Comparison of ENCODE assay signal across 11 cellular contexts in the genomic region with DNA sequence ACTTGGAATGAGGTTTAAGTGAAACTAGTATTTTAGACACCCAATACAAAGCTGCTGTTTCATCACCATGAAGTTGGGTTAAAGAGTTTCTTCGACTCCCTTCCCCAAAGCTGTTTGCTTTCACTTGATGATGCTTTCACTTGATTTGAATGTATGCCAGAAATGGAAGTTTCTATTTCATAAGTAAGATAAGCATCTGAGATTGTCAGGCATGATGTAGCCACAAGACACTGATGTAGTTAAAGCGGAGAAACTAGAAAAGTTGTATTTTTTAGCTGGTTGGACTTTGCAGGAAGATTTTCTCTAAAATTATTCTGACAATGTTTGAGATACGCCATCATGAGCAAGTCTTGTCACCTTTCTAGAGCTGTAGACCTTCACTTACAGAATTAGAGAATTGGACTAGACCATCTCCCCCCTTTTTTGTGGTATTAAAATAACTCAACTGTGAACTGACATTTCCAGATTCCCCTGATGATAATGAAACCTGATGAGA. TPM values are rescaled to one million over a fixed set of nuclear protein-coding genes. Genes with fewer than 3 reads are reported as not detected.
DNase-seq lines count a peak whose midpoint lies in the region; ATAC-seq, FAIRE-seq and TF ChIP-seq lines count a peak whose summit lies in the region.
"Had no signal": no experiment of that assay in that cellular context is flagged by ENCODE, and none has a peak within 500 bp of the region (broad histone marks: within the 10 kb centered on the region; RNA-seq: fewer than 3 reads in every experiment).

No MANE protein-coding gene starts in this region.

- intact Hi-C loops in kidney (cut with DNase I), result no loop called here

- TF ChIP-seq CTCF in kidney (IDR thresholded peaks at IDR 0.05; ENCODE audit: borderline replicate concordance, extremely low read depth, insufficient read depth), result no peak

- H3K9ac ChIP-seq in kidney (ENCODE audit: low read length in 2 of 2), result no peak overlapping the region

- no peak overlapping the region for H3K4me3 ChIP-seq in kidney (ENCODE audit: low read length in 2 of 2)

- no peaks in the 10 kb centered on the region for H3K9me3 ChIP-seq in kidney (ENCODE audit: control insufficient read depth in 1 of 2, low read length in 2 of 2)

- no peak for FAIRE-seq in kidney (lab: Jason Lieb, UNC)

- ATAC-seq in GM18520 (IDR thresholded peaks at IDR 0.05; ENCODE audit: unreplicated experiment) (peak; percentile 75), GM21515 (IDR thresholded peaks at IDR 0.05; ENCODE audit: unreplicated experiment) (peak; percentile 87), HG03521 (IDR thresholded peaks at IDR 0.05; ENCODE audit: unreplicated experiment) (peak; percentile 41)

- no peak overlapping the region for H3K27ac ChIP-seq in kidney (ENCODE audit: low read depth in 2 of 2, low read length in 2 of 2)

- H3K4me1 ChIP-seq in kidney (ENCODE audit: control insufficient read depth in 1 of 2, insufficient read depth in 1 of 2, low read depth in 1 of 2, low read length in 2 of 2), result no peaks in the 10 kb centered on the region

- DNase-seq in epidermal melanocyte (ENCODE audit: insufficient read length, low spot score) (peak; percentile 37), DMS153 treated with DMSO at 0.1 percent for 48 hours (lab: John Stamatoyannopoulos, UW; ENCODE audit: unreplicated experiment) (no peak), kidney (no peak), DMS79 treated with DMSO at 0.1 percent for 48 hours (lab: John Stamatoyannopoulos, UW) (no peak)
- no peak for DNase-seq in activated effector memory CD4-positive, alpha-beta T cell treated with anti-CD3 and anti-CD28 coated beads, Interleukin-2, amount 50 U/mL, for 16 hours
- DNase-seq: activated CD4-positive, CD25-positive, alpha-beta regulatory T cell; effector CD4-positive, alpha-beta T cell; NCI-H187 treated with DMSO at 0.1 percent for 48 hours had no signal

- no peaks in the 10 kb centered on the region for H3K36me3 ChIP-seq in kidney (ENCODE audit: control insufficient read depth in 1 of 2, insufficient read depth in 2 of 2, low read length in 2 of 2)

RNA-seq across cellular contexts. Expression of a gene that starts 20.0 kb away (rescaled TPM):
- 52.2 TPM for total RNA-seq in kidney
- 168 TPM for polyA plus RNA-seq in kidney (ENCODE audit: insufficient read depth, low read depth, low replicate concordance)
